Comparison of ENCODE assay signal across 8 cellular contexts in the genomic region with DNA sequence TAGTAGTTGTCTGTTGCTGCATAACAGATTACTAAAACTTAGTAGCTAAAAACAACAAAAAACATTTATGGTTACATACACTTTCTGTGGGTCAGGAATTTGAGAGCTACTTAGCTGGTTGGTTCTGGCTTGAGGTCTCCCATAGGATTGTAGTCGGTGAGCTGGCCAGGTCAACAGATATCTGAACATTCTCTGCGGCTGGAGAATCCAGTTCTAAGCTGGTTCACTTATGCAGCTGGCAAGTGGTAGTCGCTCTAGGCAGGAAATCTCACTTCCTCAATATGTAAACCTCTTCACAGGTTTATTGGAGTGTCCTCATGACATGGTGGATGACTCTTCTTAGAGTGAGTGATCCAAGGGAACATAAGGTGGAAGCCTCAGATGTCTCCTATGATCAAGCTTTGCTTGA.
DNase-seq lines count a peak whose midpoint lies in the region; ATAC-seq, FAIRE-seq and TF ChIP-seq lines count a peak whose summit lies in the region.

No MANE protein-coding gene starts in this region.

- DNase-seq in A549 (ENCODE audit: low read depth in 1 of 2, low spot score in 1 of 2) (no peak), SKM-1 treated with dmso at 0.1 percent for 144 hours (lab: John Stamatoyannopoulos, UW; ENCODE audit: unreplicated experiment) (peak; percentile 51), GM13976 (ENCODE audit: low spot score) (no peak), H7 (no peak), osteoblast (ENCODE audit: insufficient read length, low spot score, missing footprints) (no peak)
- DNase-seq in naive thymus-derived CD8-positive, alpha-beta T cell: peak in 1 of 10 donors; percentile 24

- peak overlapping the region; percentile 8 to 51; a peak in 2 of 6 replicates for H3K27ac ChIP-seq in A549
- H3K27ac ChIP-seq in osteoblast (ENCODE audit: low read depth, low read length): no peak overlapping the region

- CTCF ChIA-PET in A549 (lab: Yijun Ruan, JAX): interaction anchor here (1.1 to 2.5 kb wide), 4 partner anchors 11 to 122 kb away, joined by 3 to 8 read pairs (median 7); no protein-coding TSS in a partner anchor

- H3K9me3 ChIP-seq in A549 (no peaks in the 10 kb centered on the region), osteoblast (ENCODE audit: low read depth, low read length) (no peaks in the 10 kb centered on the region)

- peak overlapping the region; percentile 91 to 98 (median 96) for H3K27ac Mint-ChIP-seq in naive thymus-derived CD8-positive, alpha-beta T cell

- in situ Hi-C loops in GM18951 (cut with MboI; ENCODE audit: low sequenced_read_pairs, unreplicated experiment) (no loop called here), GM13976 (cut with MboI; ENCODE audit: low sequenced_read_pairs, unreplicated experiment) (no loop called here)

- peaks cover 0 to 12% (median 8%) of the 10 kb centered on the region in 9 donors for H3K9me3 Mint-ChIP-seq in naive thymus-derived CD8-positive, alpha-beta T cell

- H3K36me3 ChIP-seq in H7 (replicated peaks; ENCODE audit: control insufficient read depth, insufficient read depth, low read length) (no peaks in the 10 kb centered on the region), osteoblast (ENCODE audit: insufficient read depth, low read length) (no peaks in the 10 kb centered on the region)

- H3K4me1 Mint-ChIP-seq in naive thymus-derived CD8-positive, alpha-beta T cell: peaks cover 39 to 89% (median 83%) of the 10 kb centered on the region in 4 donors

- H3K4me3 ChIP-seq in A549 (no peak overlapping the region), H7 (ENCODE audit: insufficient read depth, low read depth, low read length) (no peak overlapping the region), osteoblast (ENCODE audit: insufficient read depth, low read length) (no peak overlapping the region)

- H3K4me3 Mint-ChIP-seq in naive thymus-derived CD8-positive, alpha-beta T cell: peak overlapping the region; percentile 53 to 100 (median 82)

- H3K27me3 Mint-ChIP-seq in naive thymus-derived CD8-positive, alpha-beta T cell: no peaks in the 10 kb centered on the region

- H3K27me3 ChIP-seq in H7 (ENCODE audit: control insufficient read depth, insufficient read depth, low read length) (no peaks in the 10 kb centered on the region), osteoblast (ENCODE audit: insufficient read depth, low read length) (no peaks in the 10 kb centered on the region)

- 86% methylated on average over 3 of the region's 3 CpGs for WGBS in A549 (ENCODE audit: missing lambda C conversion rate)

- POLR2A ChIA-PET in A549 (lab: Yijun Ruan, JAX): interaction anchor here (1.0 kb wide), 1 partner anchor 13 kb away, joined by 3 read pairs; no protein-coding TSS in a partner anchor
- POLR2A ChIA-PET in naive thymus-derived CD8-positive, alpha-beta T cell (lab: Charles Lee): interaction anchor here (0.7 to 5.4 kb wide), 11 partner anchors 10 to 122 kb away, joined by 3 to 40 read pairs (median 5); no protein-coding TSS in a partner anchor

- ATAC-seq in A549 (no peak), HG03095 (IDR thresholded peaks at IDR 0.05; ENCODE audit: unreplicated experiment) (peak; percentile 72)
- ATAC-seq in naive thymus-derived CD8-positive, alpha-beta T cell: peak; percentile 43 to 51

- no peak for TF ChIP-seq POLR2A in A549 (IDR thresholded peaks at IDR 0.05; ENCODE audit: low read length)
- TF ChIP-seq POLR2A in GM18951 (IDR thresholded peaks at IDR 0.05; ENCODE audit: extremely low read depth, insufficient read depth, insufficient read length): peak; percentile 51

- no peak for TF ChIP-seq EP300 in A549 (IDR thresholded peaks at IDR 0.05)

- peak overlapping the region; percentile 86; the same call in 2 of the 3 replicates for H3K4me2 ChIP-seq in A549
- no peak overlapping the region for H3K4me2 ChIP-seq in osteoblast (ENCODE audit: insufficient read depth, low read length)

- no peaks in the 10 kb centered on the region for H4K20me1 ChIP-seq in osteoblast (ENCODE audit: insufficient read depth, low read length)

- H3K4me1 ChIP-seq in A549 (peaks cover 74% of the 10 kb centered on the region), osteoblast (ENCODE audit: insufficient read depth, low read length) (peaks cover 20% of the 10 kb centered on the region)

- peaks cover 6% of the 10 kb centered on the region for H3K79me2 ChIP-seq in osteoblast (ENCODE audit: insufficient read depth, low read length)

- FAIRE-seq in A549 (lab: Jason Lieb, UNC): no peak

- TF ChIP-seq RAD21 in A549 (conservative IDR thresholded peaks at IDR 0.05 in 1 of 2, IDR thresholded peaks at IDR 0.05 in 1 of 2): no peak

- peaks cover 0 to 20% (median 8%) of the 10 kb centered on the region in 3 donors for H3K36me3 Mint-ChIP-seq in naive thymus-derived CD8-positive, alpha-beta T cell

- H2AFZ ChIP-seq in osteoblast (ENCODE audit: low read length): no peak overlapping the region

- TF ChIP-seq CTCF in A549 (IDR thresholded peaks at IDR 0.05): no peak
- no peak for TF ChIP-seq CTCF in GM13976 (IDR thresholded peaks at IDR 0.05; ENCODE audit: borderline replicate concordance, control extremely low read depth, extremely low read depth, insufficient read depth, missing control alignments)
- no peak for TF ChIP-seq CTCF in osteoblast (IDR thresholded peaks at IDR 0.05; ENCODE audit: extremely low read depth, low read depth, low read length)

TF ChIP-seq in A549, 52 proteins besides CTCF, POLR2A, EP300 and RAD21:
- TF ChIP-seq, protein P1, sequence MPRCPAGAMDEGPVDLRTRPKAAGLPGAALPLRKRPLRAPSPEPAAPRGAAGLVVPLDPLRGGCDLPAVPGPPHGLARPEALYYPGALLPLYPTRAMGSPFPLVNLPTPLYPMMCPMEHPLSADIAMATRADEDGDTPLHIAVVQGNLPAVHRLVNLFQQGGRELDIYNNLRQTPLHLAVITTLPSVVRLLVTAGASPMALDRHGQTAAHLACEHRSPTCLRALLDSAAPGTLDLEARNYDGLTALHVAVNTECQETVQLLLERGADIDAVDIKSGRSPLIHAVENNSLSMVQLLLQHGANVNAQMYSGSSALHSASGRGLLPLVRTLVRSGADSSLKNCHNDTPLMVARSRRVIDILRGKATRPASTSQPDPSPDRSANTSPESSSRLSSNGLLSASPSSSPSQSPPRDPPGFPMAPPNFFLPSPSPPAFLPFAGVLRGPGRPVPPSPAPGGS (IDR thresholded peaks at IDR 0.05): no peak
- TF ChIP-seq, protein P2, sequence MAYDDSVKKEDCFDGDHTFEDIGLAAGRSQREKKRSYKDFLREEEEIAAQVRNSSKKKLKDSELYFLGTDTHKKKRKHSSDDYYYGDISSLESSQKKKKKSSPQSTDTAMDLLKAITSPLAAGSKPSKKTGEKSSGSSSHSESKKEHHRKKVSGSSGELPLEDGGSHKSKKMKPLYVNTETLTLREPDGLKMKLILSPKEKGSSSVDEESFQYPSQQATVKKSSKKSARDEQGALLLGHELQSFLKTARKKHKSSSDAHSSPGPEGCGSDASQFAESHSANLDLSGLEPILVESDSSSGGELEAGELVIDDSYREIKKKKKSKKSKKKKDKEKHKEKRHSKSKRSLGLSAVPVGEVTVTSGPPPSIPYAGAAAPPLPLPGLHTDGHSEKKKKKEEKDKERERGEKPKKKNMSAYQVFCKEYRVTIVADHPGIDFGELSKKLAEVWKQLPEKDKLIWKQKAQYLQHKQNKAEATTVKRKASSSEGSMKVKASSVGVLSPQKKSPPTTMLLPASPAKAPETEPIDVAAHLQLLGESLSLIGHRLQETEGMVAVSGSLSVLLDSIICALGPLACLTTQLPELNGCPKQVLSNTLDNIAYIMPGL (CRISPR knock-in tag; IDR thresholded peaks at IDR 0.05; ENCODE audit: borderline replicate concordance): no peak
- TF ChIP-seq NPAS2 (CRISPR knock-in tag; IDR thresholded peaks at IDR 0.05; ENCODE audit: borderline replicate concordance) (no peak), JUN (IDR thresholded peaks at IDR 0.05) (no peak), TFCP2L1 (CRISPR knock-in tag; IDR thresholded peaks at IDR 0.05) (no peak), ESRRA (IDR thresholded peaks at IDR 0.05; ENCODE audit: borderline replicate concordance, low read length) (no peak), ZC3H11A (IDR thresholded peaks at IDR 0.05) (no peak), JUNB (IDR thresholded peaks at IDR 0.05) (no peak), ZSCAN20 (CRISPR knock-in tag; IDR thresholded peaks at IDR 0.05) (no peak), HDAC2 (IDR thresholded peaks at IDR 0.05) (no peak)
- TF ChIP-seq, protein P3, sequence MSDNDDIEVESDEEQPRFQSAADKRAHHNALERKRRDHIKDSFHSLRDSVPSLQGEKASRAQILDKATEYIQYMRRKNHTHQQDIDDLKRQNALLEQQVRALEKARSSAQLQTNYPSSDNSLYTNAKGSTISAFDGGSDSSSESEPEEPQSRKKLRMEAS (IDR thresholded peaks at IDR 0.05): no peak
- TF ChIP-seq, protein P4, sequence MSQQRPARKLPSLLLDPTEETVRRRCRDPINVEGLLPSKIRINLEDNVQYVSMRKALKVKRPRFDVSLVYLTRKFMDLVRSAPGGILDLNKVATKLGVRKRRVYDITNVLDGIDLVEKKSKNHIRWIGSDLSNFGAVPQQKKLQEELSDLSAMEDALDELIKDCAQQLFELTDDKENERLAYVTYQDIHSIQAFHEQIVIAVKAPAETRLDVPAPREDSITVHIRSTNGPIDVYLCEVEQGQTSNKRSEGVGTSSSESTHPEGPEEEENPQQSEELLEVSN (IDR thresholded peaks at IDR 0.05; ENCODE audit: borderline replicate concordance, low read depth): no peak

Comparison
In these comparisons a context has a peak if more than half of its experiments do, and no peak if none do; other contexts are left out.
1. ATAC-seq: peak in HG03095 (single experiment) and naive thymus-derived CD8-positive, alpha-beta T cell (2 of 2); none in A549 (0 of 2).